32 cellular contexts compared by ENCODE assay signal in genomic region chr13:76609643-76610042, GRCh38.
"Had no signal": no experiment of that assay in that cellular context is flagged by ENCODE, and none has a peak within 500 bp of the region (broad histone marks: within the 10 kb centered on the region; RNA-seq: fewer than 3 reads in every experiment).

No MANE protein-coding gene starts in this region.

- H3K4me3 Mint-ChIP-seq: activated CD8-positive, alpha-beta memory T cell treated with anti-CD3 and anti-CD28 coated beads, Interleukin-2, amount 10 ng/mL, durations not matched to agents 7 days and 5 days; activated naive CD8-positive, alpha-beta T cell treated with anti-CD3 and anti-CD28 coated beads, Interleukin-2, amount 50 U/mL, for 24 hours; activated T-cell treated with anti-CD3 and anti-CD28 coated beads, Interleukin-2, amount 50 U/mL, for 4 hours; T-helper 1 cell treated with Interleukin-12 subunit alpha and Interleukin-12 subunit beta and Interleukin-4 antibody, amounts not matched to agents 30 μg/mL and 1 μg/mL, for 36 hours; WTC11 had no signal

- H3K27me3 Mint-ChIP-seq: activated CD8-positive, alpha-beta memory T cell treated with anti-CD3 and anti-CD28 coated beads, Interleukin-2, amount 10 ng/mL, durations not matched to agents 7 days and 5 days; activated naive CD8-positive, alpha-beta T cell treated with anti-CD3 and anti-CD28 coated beads, Interleukin-2, amount 50 U/mL, for 24 hours had no signal

- H3K4me1 Mint-ChIP-seq: activated CD8-positive, alpha-beta memory T cell treated with anti-CD3 and anti-CD28 coated beads, Interleukin-2, amount 10 ng/mL, durations not matched to agents 7 days and 5 days; activated naive CD8-positive, alpha-beta T cell treated with anti-CD3 and anti-CD28 coated beads, Interleukin-2, amount 50 U/mL, for 24 hours; WTC11 had no signal

- H3K4me3 ChIP-seq: ascending aorta, body of pancreas, cardiac muscle cell, K562, SJCRH30 had no signal

- H3K27ac Mint-ChIP-seq: activated CD8-positive, alpha-beta memory T cell treated with anti-CD3 and anti-CD28 coated beads, Interleukin-2, amount 10 ng/mL, durations not matched to agents 7 days and 5 days; activated naive CD4-positive, alpha-beta T cell treated with anti-CD3 and anti-CD28 coated beads, Interleukin-2, amount 50 U/mL, for 72 hours; activated naive CD8-positive, alpha-beta T cell treated with anti-CD3 and anti-CD28 coated beads, Interleukin-2, amount 50 U/mL, for 24 hours; T-helper 1 cell treated with Interleukin-12 subunit alpha and Interleukin-12 subunit beta and Interleukin-4 antibody, amounts not matched to agents 30 μg/mL and 1 μg/mL, for 36 hours; WTC11 had no signal

- H3K9me3 Mint-ChIP-seq: activated naive CD8-positive, alpha-beta T cell treated with anti-CD3 and anti-CD28 coated beads, Interleukin-2, amount 50 U/mL, for 24 hours; activated T-cell treated with anti-CD3 and anti-CD28 coated beads, Interleukin-2, amount 50 U/mL, for 4 hours had no signal

- H3K4me1 ChIP-seq: ascending aorta, body of pancreas, SJCRH30 had no signal

- H3K27ac ChIP-seq: ascending aorta, body of pancreas, cardiac muscle cell, RWPE1, SJCRH30 had no signal

- H3K36me3 ChIP-seq: ascending aorta, cardiac muscle cell, SJCRH30 had no signal

- H3K36me3 Mint-ChIP-seq: activated CD8-positive, alpha-beta memory T cell treated with anti-CD3 and anti-CD28 coated beads, Interleukin-2, amount 10 ng/mL, durations not matched to agents 7 days and 5 days; activated naive CD4-positive, alpha-beta T cell treated with anti-CD3 and anti-CD28 coated beads, Interleukin-2, amount 50 U/mL, for 72 hours had no signal

- H3K9me3 ChIP-seq: ascending aorta, body of pancreas, SJCRH30 had no signal

- DNase-seq: activated CD4-positive, alpha-beta T cell treated with anti-CD3 and anti-CD28 coated beads for 48 hours; activated CD4-positive, alpha-beta T cell treated with anti-CD3 and anti-CD28 coated beads, Interleukin-2, amount 50 U/mL, for 4 hours; activated CD4-positive, CD25-positive, alpha-beta regulatory T cell treated with anti-CD3 and anti-CD28 coated beads, Interleukin-2, amount 50 U/mL, for 72 hours; activated CD8-positive, alpha-beta memory T cell treated with anti-CD3 and anti-CD28 coated beads, Interleukin-2, amount 10 ng/mL, durations not matched to agents 7 days and 5 days; activated effector memory CD4-positive, alpha-beta T cell treated with anti-CD3 and anti-CD28 coated beads, Interleukin-2, amount 50 U/mL, for 16 hours; activated naive CD4-positive, alpha-beta T cell treated with Interleukin-2 at 50 U/mL for 16 hours; activated naive CD8-positive, alpha-beta T cell treated with anti-CD3 and anti-CD28 coated beads, Interleukin-2, amount 50 U/mL, for 24 hours; activated T-cell treated with anti-CD3 and anti-CD28 coated beads, Interleukin-2, amount 50 U/mL, for 4 hours; amniotic stem cell; body of pancreas; Karpas-422; NCI-H1048; NCI-H1417; NCI-H1694; NCI-H2029; NCI-H2107; NCI-H510A treated with DMSO at 0.1 percent for 48 hours; NCI-H69; NK-92 treated with Interleukin-12 subunit alpha and Interleukin-12 subunit beta, amount 100 ng/mL, for 24 hours; OCI-M1; Right ventricle myocardium superior; SJCRH30; SW 1271 had no signal

- H3K27me3 ChIP-seq: ascending aorta, body of pancreas, cardiac muscle cell, SJCRH30 had no signal

- ATAC-seq: activated CD8-positive, alpha-beta memory T cell treated with anti-CD3 and anti-CD28 coated beads, Interleukin-2, amount 10 ng/mL, durations not matched to agents 7 days and 5 days; activated naive CD4-positive, alpha-beta T cell treated with anti-CD3 and anti-CD28 coated beads, Interleukin-2, amount 50 U/mL, for 72 hours; activated naive CD8-positive, alpha-beta T cell treated with anti-CD3 and anti-CD28 coated beads, Interleukin-2, amount 50 U/mL, for 24 hours; activated T-cell treated with anti-CD3 and anti-CD28 coated beads, Interleukin-2, amount 50 U/mL, for 4 hours; body of pancreas; K562; Panc1; SK-N-SH treated with all-trans-retinoic acid at 6 μM for 48 hours; WTC11 had no signal

- FAIRE-seq: K562 had no signal
